Comparison of ENCODE assay signal across 8 cellular contexts in genomic region chr13:27425918-27426630, GRCh38. TPM values are rescaled to one million over a fixed set of nuclear protein-coding genes. Genes with fewer than 3 reads are reported as not detected.
DNase-seq lines count a peak whose midpoint lies in the region; ATAC-seq and TF ChIP-seq lines count a peak whose summit lies in the region.

No MANE protein-coding gene starts in this region.

- CTCF ChIA-PET in Calu3 (lab: Charles Lee) = interaction anchor here (1.1 to 1.8 kb wide), 3 partner anchors 24 to 401 kb away, joined by 4 to 5 read pairs (median 5); partner anchors contain the start of gene MTIF3

- peak overlapping the region; percentile 82 for H3K4me3 Mint-ChIP-seq in Calu3 (ENCODE audit: low read depth, unreplicated experiment)

- BruUV-seq in Calu3 (replicated peaks; lab: Mats Ljungman, UMichigan) = TSS peak; percentile 21

- H3K36me3 Mint-ChIP-seq in Calu3 (ENCODE audit: insufficient read depth, unreplicated experiment) = peaks cover 26% of the 10 kb centered on the region

- peak overlapping the region; percentile 84 for H3K27ac Mint-ChIP-seq in Calu3 (ENCODE audit: unreplicated experiment)

- peaks cover 7% of the 10 kb centered on the region for H3K27me3 ChIP-seq in HUES6 (ENCODE audit: control insufficient read depth, insufficient read depth, low read length)
- no peaks in the 10 kb centered on the region for H3K27me3 ChIP-seq in RWPE2 (ENCODE audit: insufficient read depth, poor library complexity, severe bottlenecking)
- no peaks in the 10 kb centered on the region for H3K27me3 ChIP-seq in gastroesophageal sphincter
- no peaks in the 10 kb centered on the region for H3K27me3 ChIP-seq in thyroid gland

- H3K9me3 ChIP-seq in HUES6 (ENCODE audit: control insufficient read depth, insufficient read depth, low read depth, low read length) (no peaks in the 10 kb centered on the region), RWPE2 (ENCODE audit: severe bottlenecking) (no peaks in the 10 kb centered on the region), gastroesophageal sphincter (no peaks in the 10 kb centered on the region), thyroid gland (no peaks in the 10 kb centered on the region)

- H3K27ac ChIP-seq in HUES6 (ENCODE audit: low read depth, low read length) = no peak overlapping the region
- H3K27ac ChIP-seq in RWPE2 (ENCODE audit: poor library complexity, severe bottlenecking) = peak overlapping the region; percentile 82
- peak overlapping the region; percentile 83 to 91 (median 89) for H3K27ac ChIP-seq in gastroesophageal sphincter
- peak overlapping the region; percentile 11 to 84 (median 81) for H3K27ac ChIP-seq in thyroid gland

- TF ChIP-seq CTCF in Calu3 (IDR thresholded peaks at IDR 0.05; ENCODE audit: unreplicated experiment) (peak; percentile 20), RWPE2 (IDR thresholded peaks at IDR 0.05; ENCODE audit: poor library complexity, severe bottlenecking) (peak; percentile 44), gastroesophageal sphincter (IDR thresholded peaks at IDR 0.05) (peak in 3 of 4 experiments; percentile 29 to 55 (median 46)), omental fat pad (IDR thresholded peaks at IDR 0.05) (no peak), thyroid gland (IDR thresholded peaks at IDR 0.05) (peak in 2 of 6 experiments; percentile 27 to 30)

- TF ChIP-seq EP300 in gastroesophageal sphincter (IDR thresholded peaks at IDR 0.05) = no peak

- peak; percentile 70 for DNase-seq in Calu3
- DNase-seq in RWPE2 (ENCODE audit: low spot score) = peak; percentile 81
- DNase-seq in activated gamma-delta T cell treated with anti-CD3 and anti-CD28 coated beads, Interleukin-2, amount 50 U/mL, for 16 hours (ENCODE audit: low read depth) = peak; percentile 74
- no peak for DNase-seq in omental fat pad (ENCODE audit: low spot score)
- peak; percentile 30 to 41 for DNase-seq in thyroid gland

- no peaks in the 10 kb centered on the region for H3K27me3 Mint-ChIP-seq in Calu3 (ENCODE audit: unreplicated experiment)

- H3K4me1 ChIP-seq in HUES6 (ENCODE audit: control insufficient read depth, insufficient read depth, low read length) = peaks cover 25% of the 10 kb centered on the region
- H3K4me1 ChIP-seq in RWPE2 (ENCODE audit: insufficient read depth, poor library complexity, severe bottlenecking) = peaks cover 8% of the 10 kb centered on the region
- H3K4me1 ChIP-seq in gastroesophageal sphincter = peaks cover 11 to 44% (median 18%) of the 10 kb centered on the region in 3 donors
- peaks cover 22 to 33% of the 10 kb centered on the region in 2 donors for H3K4me1 ChIP-seq in thyroid gland

- intact Hi-C loops in Calu3 (cut with micrococcal nuclease; ENCODE audit: unreplicated experiment) = loop anchor here (2.0 kb wide), 1 partner anchor 45 kb away; no protein-coding TSS in a partner anchor
- intact Hi-C loops in thyroid gland (cut with DNase I) = no loop called here

- H3K9me3 Mint-ChIP-seq in Calu3 (ENCODE audit: low read depth, unreplicated experiment) = no peaks in the 10 kb centered on the region

- ATAC-seq in GM21423 (IDR thresholded peaks at IDR 0.05; ENCODE audit: unreplicated experiment) (peak; percentile 57), RWPE2 (ENCODE audit: low read depth) (peak; percentile 87), gastroesophageal sphincter (peak; percentile 52), omental fat pad (ENCODE audit: low FRiP score) (peak; percentile 75)

- peaks cover 31% of the 10 kb centered on the region for H3K4me1 Mint-ChIP-seq in Calu3 (ENCODE audit: low read depth, unreplicated experiment)

- peak overlapping the region; percentile 88 for H3K4me3 ChIP-seq in HUES6 (ENCODE audit: low read depth, low read length)
- peak overlapping the region; percentile 43 for H3K4me3 ChIP-seq in RWPE2 (ENCODE audit: severe bottlenecking)
- H3K4me3 ChIP-seq in gastroesophageal sphincter = peak overlapping the region; percentile 80 to 95
- peak overlapping the region in 1 of 3 donors; percentile 81 for H3K4me3 ChIP-seq in thyroid gland (replicated peaks in 1 of 3)

- H3K9ac ChIP-seq in HUES6 (ENCODE audit: low read length) = peak overlapping the region; percentile 87

- WGBS in gastroesophageal sphincter (ENCODE audit: low coverage in 1 of 2), 2 donors = 35 to 38% methylated on average over 8 to 17 of the region's 17 CpGs
- WGBS in thyroid gland, 2 donors = 48 to 52% methylated on average over 17 of the region's 17 CpGs

- H3K36me3 ChIP-seq in HUES6 (ENCODE audit: control insufficient read depth, insufficient read depth, low read length) (peaks cover 37% of the 10 kb centered on the region), RWPE2 (ENCODE audit: low read depth) (peaks cover 42% of the 10 kb centered on the region), gastroesophageal sphincter (peaks cover 0 to 40% of the 10 kb centered on the region in 2 donors), thyroid gland (peaks cover 0 to 10% of the 10 kb centered on the region in 2 donors)

- TF ChIP-seq POLR2A in gastroesophageal sphincter (IDR thresholded peaks at IDR 0.05) = no peak
- peak in 1 of 2 donors; percentile 17 for TF ChIP-seq POLR2A in thyroid gland (IDR thresholded peaks at IDR 0.05)

RNA-seq across cellular contexts. Expression of gene GTF3A, which starts 1.7 kb away (rescaled TPM):
- 89.6 and 95.0 TPM in 2 replicates for total RNA-seq in Calu3 (2022)
- total RNA-seq in gastroesophageal sphincter = 100 to 1,000 TPM in 2 of 4 donors, 10 to 100 TPM in 2; 90.5 to 151 (median 120) TPM
- total RNA-seq in omental fat pad = 100 to 1,000 TPM; 129 to 170 (median 147) TPM
- 100 to 1,000 TPM in 3 of 4 donors, 10 to 100 TPM in 1; 50.2 to 145 (median 120) TPM for total RNA-seq in thyroid gland

RNA-seq across cellular contexts. Expression of gene MTIF3, which starts 24.3 kb away (rescaled TPM):
- total RNA-seq in Calu3 (2022) (21.5 and 25.1 TPM in 2 replicates), gastroesophageal sphincter (10 to 100 TPM; 40.1 to 72.0 (median 56.3) TPM), omental fat pad (10 to 100 TPM; 48.5 to 81.7 (median 73.9) TPM), thyroid gland (10 to 100 TPM; 36.4 to 68.2 (median 54.8) TPM)

Comparison
In these comparisons a context has a peak if more than half of its experiments do, and no peak if none do; other contexts are left out.
1. CTCF ChIP-seq: peak in Calu3 (single experiment), RWPE2 (single experiment) and gastroesophageal sphincter (3 of 4); none in omental fat pad (0 of 3).
2. Peak in every context shown above with its lines, with median percentiles within 50 percentile points of each other: ATAC-seq.